In genomic region chr1:145768004-145768403, GRCh38 we compare ENCODE assay signal across 9 cellular contexts. TPM values are rescaled to one million over a fixed set of nuclear protein-coding genes. Genes with fewer than 3 reads are reported as not detected.
A peak's percentile ranks its signal among the peaks of the same experiment; 100 is the strongest.
DNase-seq lines count a peak whose midpoint lies in the region; ATAC-seq, FAIRE-seq and TF ChIP-seq lines count a peak whose summit lies in the region.
"Not testable (repeated sequence)": the region's sequence is repeated elsewhere in the genome, so short reads cannot be mapped to it uniquely, and the experiment has no call there.
"Had no signal": no experiment of that assay in that cellular context is flagged by ENCODE, and none has a peak within 500 bp of the region (broad histone marks: within the 10 kb centered on the region; RNA-seq: fewer than 3 reads in every experiment).

No MANE protein-coding gene starts in this region.

- CTCF ChIA-PET in Panc1 (lab: Charles Lee), result not testable (repeated sequence)

- WGBS in heart left ventricle, 4 donors, result 93 to 98% (median 96%) methylated on average over 10 of the region's 10 CpGs
- 96 to 98% methylated on average over 10 of the region's 10 CpGs for WGBS in upper lobe of left lung, 2 donors

- H3K4me3 Mint-ChIP-seq in glutamatergic neuron (ENCODE audit: unreplicated experiment); progenitor cell of endocrine pancreas (ENCODE audit: low read depth): not testable (repeated sequence)

- H3K4me1 ChIP-seq in Panc1 (ENCODE audit: control insufficient read depth, insufficient read depth, low read length); upper lobe of left lung: not testable (repeated sequence)
- peaks cover 0 to 12% (median 5%) of the 10 kb centered on the region in 12 donors for H3K4me1 ChIP-seq in heart left ventricle

- H3K9me3 Mint-ChIP-seq in glutamatergic neuron (ENCODE audit: unreplicated experiment); progenitor cell of endocrine pancreas (ENCODE audit: low read depth): not testable (repeated sequence)

- H3K27ac ChIP-seq in Panc1 (ENCODE audit: low read length); heart left ventricle; upper lobe of left lung: not testable (repeated sequence)

- not testable (repeated sequence) for TF ChIP-seq EP300 in upper lobe of left lung (IDR thresholded peaks at IDR 0.05)

- H3K27me3 Mint-ChIP-seq in glutamatergic neuron (ENCODE audit: unreplicated experiment); progenitor cell of endocrine pancreas: not testable (repeated sequence)

- H3K27me3 ChIP-seq in Panc1 (ENCODE audit: control insufficient read depth, insufficient read depth, low read length); heart left ventricle; upper lobe of left lung: not testable (repeated sequence)

- FAIRE-seq in GM12892 (lab: Jason Lieb, UNC), result peak; percentile 27

- not testable (repeated sequence) for H3K36me3 ChIP-seq in Panc1 (ENCODE audit: control insufficient read depth, insufficient read depth, low read length)
- H3K36me3 ChIP-seq in heart left ventricle (peaks cover 0 to 64% (median 41%) of the 10 kb centered on the region in 9 donors), upper lobe of left lung (peaks cover 6 to 47% (median 14%) of the 10 kb centered on the region in 4 donors)

- TF ChIP-seq POLR2A in GM12892 (IDR thresholded peaks at IDR 0.05; ENCODE audit: low read depth, low read length); heart left ventricle (IDR thresholded peaks at IDR 0.05); upper lobe of left lung (IDR thresholded peaks at IDR 0.05): not testable (repeated sequence)

- H3K4me3 ChIP-seq in Panc1 (ENCODE audit: low read depth in 2 of 2, low read length in 2 of 2); heart left ventricle; upper lobe of left lung: not testable (repeated sequence)

- not testable (repeated sequence) for BruUV-seq in Panc1 (replicated peaks; lab: Mats Ljungman, UMichigan)

- intact Hi-C loops in Panc1 (cut with micrococcal nuclease; ENCODE audit: unreplicated experiment); heart left ventricle (cut with DNase I): not testable (repeated sequence)

- ATAC-seq in Panc1 (peak; percentile 38; the same call in 1 of the 2 replicates), heart left ventricle (peak in 3 of 4 donors; percentile 31 to 56 (median 53)), upper lobe of left lung (ENCODE audit: low FRiP score in 2 of 2) (peak; percentile 10 to 26)

- peak overlapping the region; percentile 52 for H3K27ac Mint-ChIP-seq in glutamatergic neuron (ENCODE audit: unreplicated experiment)
- H3K27ac Mint-ChIP-seq in progenitor cell of endocrine pancreas, result peak overlapping the region; percentile 94

- H3K9me3 ChIP-seq in Panc1 (ENCODE audit: control insufficient read depth, insufficient read depth, low read depth, low read length); heart left ventricle; upper lobe of left lung: not testable (repeated sequence)

- not testable (repeated sequence) for TF ChIP-seq CTCF in Panc1 (IDR thresholded peaks at IDR 0.05); glutamatergic neuron (IDR thresholded peaks at IDR 0.05; ENCODE audit: partially characterized antibody, unreplicated experiment); heart left ventricle (IDR thresholded peaks at IDR 0.05); progenitor cell of endocrine pancreas (IDR thresholded peaks at IDR 0.05; ENCODE audit: unreplicated experiment); upper lobe of left lung (IDR thresholded peaks at IDR 0.05)

- not testable (repeated sequence) for H3K36me3 Mint-ChIP-seq in glutamatergic neuron (ENCODE audit: unreplicated experiment)
- peaks cover 43% of the 10 kb centered on the region for H3K36me3 Mint-ChIP-seq in progenitor cell of endocrine pancreas (ENCODE audit: insufficient read depth)

- in situ Hi-C loops in Panc1 (cut with HindIII; ENCODE audit: low pct_unique_long_range_greater_than_20kb, low sequenced_read_pairs), result not testable (repeated sequence)

- DNase-seq in GM12892 (ENCODE audit: insufficient read length); Panc1 (ENCODE audit: low read depth, low spot score); glutamatergic neuron; heart left ventricle; progenitor cell of endocrine pancreas (ENCODE audit: low spot score, unreplicated experiment): not testable (repeated sequence)
- peak in 1 of 2 donors; percentile 8 for DNase-seq in upper lobe of left lung

- not testable (repeated sequence) for H3K4me1 Mint-ChIP-seq in glutamatergic neuron (ENCODE audit: low read depth, unreplicated experiment)
- peaks cover 15% of the 10 kb centered on the region for H3K4me1 Mint-ChIP-seq in progenitor cell of endocrine pancreas (ENCODE audit: low read depth)

- POLR2A ChIA-PET in Panc1 (lab: Charles Lee), result not testable (repeated sequence)

RNA-seq across cellular contexts. Expression of gene CD160, which starts 48.7 kb away (rescaled TPM):
- 0.78 TPM for polyA plus RNA-seq in GM12892 (2012; ENCODE audit: missing spikeins)
- total RNA-seq in Panc1 (2021; ENCODE audit: unreplicated experiment) (not detected), glutamatergic neuron (ENCODE audit: unreplicated experiment) (not detected), heart left ventricle (under 1 TPM in 2 of 9 donors, not detected in 7; 0.64 to 0.79 TPM), progenitor cell of endocrine pancreas (not detected in 2 replicates), upper lobe of left lung (under 1 TPM in 2 of 6 donors, not detected in 4; 0.71 to 0.89 TPM)
- polyA plus RNA-seq in Panc1 (2012; ENCODE audit: insufficient read length), result 0.16 TPM
- not detected for polyA plus RNA-seq in heart left ventricle
- total RNA-seq: B cell; CD4-positive, CD25-positive, alpha-beta regulatory T cell; HFFc6 had no signal

RNA-seq across cellular contexts. Expression of gene RNF115, which starts 55.9 kb away (rescaled TPM):
- 9.7 TPM for polyA plus RNA-seq in GM12892 (2012; ENCODE audit: missing spikeins)
- total RNA-seq in Panc1 (2021; ENCODE audit: unreplicated experiment) (14.5 TPM), glutamatergic neuron (ENCODE audit: unreplicated experiment) (20.5 TPM), heart left ventricle (10 to 100 TPM; 41.4 to 76.5 (median 52.0) TPM), progenitor cell of endocrine pancreas (14.5 and 14.7 TPM in 2 replicates), upper lobe of left lung (10 to 100 TPM; 10.7 to 32.0 (median 19.0) TPM)
- 6.5 TPM for polyA plus RNA-seq in Panc1 (2012; ENCODE audit: insufficient read length)
- polyA plus RNA-seq in heart left ventricle, result 10 to 100 TPM; 20.5 to 29.4 TPM

RNA-seq across cellular contexts. Expression of gene POLR3C, which starts 56.0 kb away (rescaled TPM):
- 23.2 TPM for polyA plus RNA-seq in GM12892 (2012; ENCODE audit: missing spikeins)
- 35.1 TPM for total RNA-seq in Panc1 (2021; ENCODE audit: unreplicated experiment)
- 23.8 TPM for polyA plus RNA-seq in Panc1 (2012; ENCODE audit: insufficient read length)
- 43.4 TPM for total RNA-seq in glutamatergic neuron (ENCODE audit: unreplicated experiment)
- total RNA-seq in heart left ventricle, result 10 to 100 TPM; 12.5 to 22.4 (median 15.1) TPM
- polyA plus RNA-seq in heart left ventricle, result 10 to 100 TPM in 1 of 2 donors, 1 to 10 TPM in 1; 5.9 to 14.8 TPM
- total RNA-seq in progenitor cell of endocrine pancreas, result 31.9 and 34.0 TPM in 2 replicates
- 10 to 100 TPM; 15.9 to 40.9 (median 26.7) TPM for total RNA-seq in upper lobe of left lung
